ENCODE assay signal across 21 cellular contexts in the genomic region with DNA sequence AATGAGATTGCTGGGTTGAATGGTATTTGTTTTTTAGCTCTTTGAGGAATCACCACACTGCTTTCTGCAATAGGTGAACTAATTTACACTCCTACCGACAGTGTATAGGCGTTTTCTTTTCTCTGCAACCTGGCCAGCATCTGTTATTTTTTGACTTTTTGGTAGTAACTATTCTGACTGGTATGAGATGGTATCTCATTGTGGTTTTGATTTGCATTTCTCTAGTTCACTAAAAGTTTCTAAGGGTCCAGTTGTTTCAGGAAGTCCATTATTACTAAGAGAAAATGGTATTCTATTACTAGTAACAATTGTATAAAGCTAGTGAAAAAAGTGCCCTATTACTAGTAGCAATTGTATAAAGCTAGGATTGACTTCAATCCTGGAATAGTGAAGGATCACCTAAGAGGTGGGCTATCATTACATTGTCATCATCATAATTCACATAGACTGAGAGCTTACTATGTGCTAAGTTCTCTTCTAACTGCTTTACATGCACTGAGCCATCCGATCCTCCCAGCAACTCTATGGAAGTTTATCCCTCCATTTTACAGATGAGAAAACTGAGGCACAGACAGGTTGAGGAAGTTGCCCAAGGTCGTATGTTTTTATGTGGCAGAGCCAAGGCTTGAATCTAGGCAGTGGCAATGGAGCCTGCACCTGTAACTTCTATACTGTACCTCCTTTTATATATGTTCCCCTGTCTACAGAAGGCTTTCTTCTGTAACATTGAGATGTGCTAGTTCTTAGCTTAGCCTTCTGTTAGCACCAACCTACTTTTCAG. TPM values are rescaled to one million over a fixed set of nuclear protein-coding genes. Genes with fewer than 3 reads are reported as not detected.
DNase-seq lines count a peak whose midpoint lies in the region; ATAC-seq, FAIRE-seq and TF ChIP-seq lines count a peak whose summit lies in the region.
"Had no signal": no experiment of that assay in that cellular context is flagged by ENCODE, and none has a peak within 500 bp of the region (broad histone marks: within the 10 kb centered on the region; RNA-seq: fewer than 3 reads in every experiment).

No MANE protein-coding gene starts in this region.

- no peak overlapping the region for H3K27ac Mint-ChIP-seq in immature natural killer cell
- no peak overlapping the region for H3K27ac Mint-ChIP-seq in naive thymus-derived CD4-positive, alpha-beta T cell
- H3K27ac Mint-ChIP-seq: CD4-positive, CD25-positive, alpha-beta regulatory T cell; GM23338 had no signal

- no peak overlapping the region for H3K4me3 ChIP-seq in K562
- no peak overlapping the region for H3K4me3 ChIP-seq in lower lobe of right lung
- H3K4me3 ChIP-seq in naive thymus-derived CD4-positive, alpha-beta T cell (ENCODE audit: low read length), result no peak overlapping the region
- H3K4me3 ChIP-seq: GM23338, suprapubic skin had no signal

- CTCF ChIA-PET in K562 (lab: Yijun Ruan, JAX; ENCODE audit: low intra/inter-chr PET ratio), result no interaction called here
- CTCF ChIA-PET in naive thymus-derived CD4-positive, alpha-beta T cell (lab: Charles Lee), result interaction anchor here (0.6 to 7.9 kb wide), 5 partner anchors 19 to 1191 kb away, joined by 3 to 100 read pairs (median 4); no protein-coding TSS in a partner anchor

- peaks cover 1 to 9% (median 3%) of the 10 kb centered on the region in 3 donors for H3K27me3 Mint-ChIP-seq in immature natural killer cell (ENCODE audit: low read depth in 3 of 3)
- peaks cover 6 to 22% (median 10%) of the 10 kb centered on the region in 5 donors for H3K27me3 Mint-ChIP-seq in naive thymus-derived CD4-positive, alpha-beta T cell

- POLR2A ChIA-PET in K562 (lab: Yijun Ruan, JAX), result no interaction called here
- POLR2A ChIA-PET in naive thymus-derived CD4-positive, alpha-beta T cell (lab: Charles Lee), result no interaction called here

- no peak for TF ChIP-seq POLR2A in K562 (conservative IDR thresholded peaks at IDR 0.05)

- H3K27ac ChIP-seq in K562 (ENCODE audit: extremely low read depth, low read depth, low read length) (no peak overlapping the region), lower lobe of right lung (no peak overlapping the region)
- H3K27ac ChIP-seq in naive thymus-derived CD4-positive, alpha-beta T cell (ENCODE audit: low read depth, low read length), result no peak overlapping the region
- H3K27ac ChIP-seq: epithelial cell of prostate, parathyroid adenoma, suprapubic skin had no signal

- no peaks in the 10 kb centered on the region for H3K9me3 Mint-ChIP-seq in immature natural killer cell
- H3K9me3 Mint-ChIP-seq in naive thymus-derived CD4-positive, alpha-beta T cell, result no peaks in the 10 kb centered on the region
- H3K9me3 Mint-ChIP-seq: activated T-cell treated with anti-CD3 and anti-CD28 coated beads, Interleukin-2, amount 50 U/mL, for 4 hours; CD4-positive, CD25-positive, alpha-beta regulatory T cell; GM23338 had no signal

- intact Hi-C loops in K562 (cut with micrococcal nuclease) (loop anchor here (5.0 to 10.0 kb wide), 3 partner anchors 208 to 953 kb away; no protein-coding TSS in a partner anchor), lower lobe of right lung (cut with DNase I) (loop anchor here (5.0 kb wide), 1 partner anchor 193 kb away; no protein-coding TSS in a partner anchor)
- intact Hi-C loops in naive thymus-derived CD4-positive, alpha-beta T cell (cut with micrococcal nuclease), result no loop called here

- no peaks in the 10 kb centered on the region for H3K36me3 Mint-ChIP-seq in immature natural killer cell
- H3K36me3 Mint-ChIP-seq in naive thymus-derived CD4-positive, alpha-beta T cell, result no peaks in the 10 kb centered on the region
- H3K36me3 Mint-ChIP-seq: CD4-positive, CD25-positive, alpha-beta regulatory T cell had no signal

- H4K20me1 ChIP-seq in K562 (replicated peaks; ENCODE audit: control insufficient read depth, insufficient read depth, low read length), result no peaks in the 10 kb centered on the region

- no peak overlapping the region for H3K9ac ChIP-seq in K562 (ENCODE audit: insufficient read depth in 1 of 2, low read depth in 2 of 2, low read length in 2 of 2)
- H3K9ac ChIP-seq: parathyroid adenoma had no signal

- H3K4me3 Mint-ChIP-seq in immature natural killer cell, result no peak overlapping the region
- H3K4me3 Mint-ChIP-seq in naive thymus-derived CD4-positive, alpha-beta T cell, result no peak overlapping the region
- H3K4me3 Mint-ChIP-seq: activated T-cell treated with anti-CD3 and anti-CD28 coated beads, Interleukin-2, amount 50 U/mL, for 4 hours; CD4-positive, CD25-positive, alpha-beta regulatory T cell; GM23338 had no signal

- H3K36me3 ChIP-seq in K562 (ENCODE audit: control insufficient read depth, insufficient read depth, low read length), result no peaks in the 10 kb centered on the region
- no peaks in the 10 kb centered on the region for H3K36me3 ChIP-seq in lower lobe of right lung
- no peaks in the 10 kb centered on the region for H3K36me3 ChIP-seq in naive thymus-derived CD4-positive, alpha-beta T cell (ENCODE audit: control insufficient read depth in 2 of 3, insufficient read depth in 3 of 3, low read length in 3 of 3)
- H3K36me3 ChIP-seq: suprapubic skin had no signal

- WGBS in K562 (ENCODE audit: insufficient coverage, low coverage, missing lambda C conversion rate), result 3% methylated on average over 4 of the region's 4 CpGs

- no peak for FAIRE-seq in K562 (lab: Jason Lieb, UNC)
- FAIRE-seq: kidney had no signal

- TF ChIP-seq CTCF in K562 (IDR thresholded peaks at IDR 0.05 in 2 of 3, conservative IDR thresholded peaks at IDR 0.05 in 1 of 3; ENCODE audit: insufficient read depth in 2 of 3, low read depth in 1 of 3, low read length in 3 of 3), result no peak
- no peak for TF ChIP-seq CTCF in lower lobe of right lung (IDR thresholded peaks at IDR 0.05)

- H3K79me2 ChIP-seq in K562 (ENCODE audit: control insufficient read depth, insufficient read depth, low read length), result no peaks in the 10 kb centered on the region
- H3K79me2 ChIP-seq: parathyroid adenoma had no signal

- H2AFZ ChIP-seq in K562 (ENCODE audit: low read depth, low read length), result no peak overlapping the region
- H2AFZ ChIP-seq: GM23338, parathyroid adenoma had no signal

- H3K4me1 ChIP-seq in K562 (replicated peaks in 1 of 2; ENCODE audit: control insufficient read depth in 2 of 2, insufficient read depth in 2 of 2, low read length in 2 of 2), result no peaks in the 10 kb centered on the region
- H3K4me1 ChIP-seq in lower lobe of right lung, result peaks cover 8% of the 10 kb centered on the region
- H3K4me1 ChIP-seq in naive thymus-derived CD4-positive, alpha-beta T cell (ENCODE audit: control insufficient read depth in 2 of 2, insufficient read depth in 2 of 2, low read length in 2 of 2), result no peaks in the 10 kb centered on the region
- H3K4me1 ChIP-seq: parathyroid adenoma, suprapubic skin had no signal

- no peaks in the 10 kb centered on the region for H3K9me1 ChIP-seq in K562 (ENCODE audit: control insufficient read depth, insufficient read depth, low read length)

- no peak for TF ChIP-seq RAD21 in K562 (CRISPR knock-in tag; conservative IDR thresholded peaks at IDR 0.05 in 1 of 2, IDR thresholded peaks at IDR 0.05 in 1 of 2)

- in situ Hi-C loops in K562 (cut with MboI), result loop anchor here (5.0 to 25.0 kb wide), 6 partner anchors 78 to 948 kb away; no protein-coding TSS in a partner anchor

- no peaks in the 10 kb centered on the region for H3K9me3 ChIP-seq in K562 (replicated peaks; ENCODE audit: control insufficient read depth, insufficient read depth, low read depth, low read length)
- H3K9me3 ChIP-seq in lower lobe of right lung, result no peaks in the 10 kb centered on the region
- H3K9me3 ChIP-seq in naive thymus-derived CD4-positive, alpha-beta T cell (ENCODE audit: control insufficient read depth in 2 of 3, low read length in 3 of 3), result no peaks in the 10 kb centered on the region
- H3K9me3 ChIP-seq: suprapubic skin had no signal

- no peak overlapping the region for H3K4me2 ChIP-seq in K562 (ENCODE audit: insufficient read depth, low read length)
- H3K4me2 ChIP-seq: GM23338 had no signal

- H3K4me1 Mint-ChIP-seq in immature natural killer cell, result no peaks in the 10 kb centered on the region
- peaks cover 0 to 6% (median 0%) of the 10 kb centered on the region in 7 donors for H3K4me1 Mint-ChIP-seq in naive thymus-derived CD4-positive, alpha-beta T cell

- no peak for TF ChIP-seq EP300 in K562 (IDR thresholded peaks at IDR 0.05; ENCODE audit: low read length)

- BruUV-seq in K562 (replicated peaks; lab: Mats Ljungman, UMichigan), result no TSS peak

- no peak for DNase-seq in activated CD4-positive, CD25-positive, alpha-beta regulatory T cell (lab: John Stamatoyannopoulos, UW)
- DNase-seq in K562 (ENCODE audit: extremely low read depth in 1 of 4, low spot score in 3 of 4), result no peak
- DNase-seq in immature natural killer cell, result no peak
- DNase-seq in lower lobe of right lung, result no peak
- no peak for DNase-seq in naive thymus-derived CD4-positive, alpha-beta T cell
- DNase-seq: 8988T; activated T-cell treated with anti-CD3 and anti-CD28 coated beads, Interleukin-2, amount 50 U/mL, for 4 hours; amniotic stem cell; KG1; kidney; NCI-H1436 treated with DMSO at 0.1 percent for 48 hours; NCI-H446 had no signal

- peak; percentile 49 to 69 for ATAC-seq in activated CD4-positive, CD25-positive, alpha-beta regulatory T cell treated with anti-CD3 and anti-CD28 coated beads, Interleukin-2, amount 50 U/mL, for 24 hours
- ATAC-seq in GM21737 (IDR thresholded peaks at IDR 0.05; ENCODE audit: unreplicated experiment), result peak; percentile 46
- ATAC-seq in HG03175 (IDR thresholded peaks at IDR 0.05; ENCODE audit: unreplicated experiment), result peak; percentile 72
- ATAC-seq in K562, result no peak
- no peak for ATAC-seq in lower lobe of right lung
- no peak for ATAC-seq in naive thymus-derived CD4-positive, alpha-beta T cell
- ATAC-seq: GM23338, Panc1 had no signal

- H3K27me3 ChIP-seq in K562 (ENCODE audit: control insufficient read depth in 2 of 2, insufficient read depth in 2 of 2, low read length in 2 of 2) (peaks cover 0 to 3% of the 10 kb centered on the region in 2 experiments; a peak in 2 of 5 replicates), lower lobe of right lung (ENCODE audit: low read depth) (no peaks in the 10 kb centered on the region)
- H3K27me3 ChIP-seq in naive thymus-derived CD4-positive, alpha-beta T cell (ENCODE audit: control insufficient read depth in 2 of 2, insufficient read depth in 2 of 2, low read length in 2 of 2), result no peaks in the 10 kb centered on the region
- H3K27me3 ChIP-seq: suprapubic skin had no signal

RNA-seq across cellular contexts. Expression of a gene that starts 13.4 kb away (rescaled TPM):
- total RNA-seq in K562 (2011; cell fraction: chromatin; rRNA removed; ENCODE audit: low replicate concordance), result not detected in 2 replicates
- not detected in 2 replicates for total RNA-seq in K562 (2011; cell fraction: nucleolus; rRNA removed)
- total RNA-seq in K562 (2011; cell fraction: nucleoplasm; rRNA removed), result not detected in 2 replicates
- total RNA-seq in K562 (2014; rRNA removed), result not detected in 2 replicates
- not detected in 2 replicates for total RNA-seq in K562 (2014; rRNA removed; fragmentation: Illumina TruSeq; extraction: Trizol)
- total RNA-seq in K562 (2015; rRNA removed; fragmentation: Illumina TruSeq; extraction: Trizol), result not detected in 2 replicates
- total RNA-seq in K562 (2021), result not detected in 2 replicates
- not detected in 2 replicates for polyA plus RNA-seq in K562 (2011; rRNA removed)
- polyA plus RNA-seq in K562 (2011; cell fraction: cytosol; rRNA removed), result not detected in 2 replicates
- polyA plus RNA-seq in K562 (2011; cell fraction: nucleus; rRNA removed), result not detected in 2 replicates
- polyA plus RNA-seq in K562 (2012), result not detected in 2 replicates
- not detected in 2 replicates for polyA plus RNA-seq in K562 (2014; fragmentation: Illumina TruSeq; extraction: Trizol)
- not detected for polyA plus RNA-seq in K562 (2014; fragmentation: Nextera tagmentation; extraction: Ambion mirVana)
- not detected in 2 replicates for polyA plus RNA-seq in K562 (2014; rRNA removed)
- not detected in 2 replicates for polyA minus RNA-seq in K562 (2011; rRNA and poly(A)+ RNA removed)
- not detected in 2 replicates for polyA minus RNA-seq in K562 (2011; cell fraction: cytosol; rRNA and poly(A)+ RNA removed)
- polyA minus RNA-seq in K562 (2011; cell fraction: nucleus; rRNA and poly(A)+ RNA removed), result not detected in 2 replicates
- not detected for polyA plus RNA-seq in immature natural killer cell
- not detected for total RNA-seq in lower lobe of right lung
- total RNA-seq in naive thymus-derived CD4-positive, alpha-beta T cell, result not detected
- not detected for polyA plus RNA-seq in naive thymus-derived CD4-positive, alpha-beta T cell
- total RNA-seq: activated T-cell treated with anti-CD3 and anti-CD28 coated beads, Interleukin-2, amount 50 U/mL, for 4 hours; CD4-positive, CD25-positive, alpha-beta regulatory T cell; GM23338; kidney; suprapubic skin had no signal
- polyA plus RNA-seq: CD4-positive, CD25-positive, alpha-beta regulatory T cell; GM23338 had no signal

Comparison
In these comparisons a context has a peak if more than half of its experiments do, and no peak if none do; other contexts are left out.
1. ATAC-seq: peak in activated CD4-positive, CD25-positive, alpha-beta regulatory T cell treated with anti-CD3 and anti-CD28 coated beads, Interleukin-2, amount 50 U/mL, for 24 hours (2 of 2), GM21737 (single experiment) and HG03175 (single experiment); none in K562 (single experiment), lower lobe of right lung (0 of 2) and naive thymus-derived CD4-positive, alpha-beta T cell (single experiment).
2. intact Hi-C loops: an anchor here in K562 (5.0 to 10.0 kb wide) and lower lobe of right lung (5.0 kb wide); none called in naive thymus-derived CD4-positive, alpha-beta T cell.